8 cellular contexts compared by ENCODE assay signal in genomic region chr3:43161684-43162512, GRCh38. TPM values are rescaled to one million over a fixed set of nuclear protein-coding genes. Genes with fewer than 3 reads are reported as not detected.
DNase-seq lines count a peak whose midpoint lies in the region; ATAC-seq and TF ChIP-seq lines count a peak whose summit lies in the region.

No MANE protein-coding gene starts in this region.

- peaks cover 22% of the 10 kb centered on the region for H3K36me3 Mint-ChIP-seq in CD4-positive, alpha-beta T cell (ENCODE audit: low read depth)
- peaks cover 21% of the 10 kb centered on the region for H3K36me3 Mint-ChIP-seq in activated naive CD8-positive, alpha-beta T cell treated with anti-CD3 and anti-CD28 coated beads, Interleukin-2, amount 10 ng/mL, durations not matched to agents 7 days and 5 days

- peak; percentile 64 for ATAC-seq in CD4-positive, alpha-beta T cell (ENCODE audit: poor library complexity)
- peak; percentile 62 for ATAC-seq in activated naive CD8-positive, alpha-beta T cell treated with anti-CD3 and anti-CD28 coated beads, Interleukin-2, amount 10 ng/mL, durations not matched to agents 7 days and 5 days (ENCODE audit: low read depth)
- ATAC-seq in left ventricle myocardium superior (peak; percentile 71), HG02588 (IDR thresholded peaks at IDR 0.05; ENCODE audit: unreplicated experiment) (no peak), HG02870 (IDR thresholded peaks at IDR 0.05; ENCODE audit: unreplicated experiment) (no peak)

- H3K4me1 ChIP-seq in spleen = peaks cover 6 to 23% (median 16%) of the 10 kb centered on the region in 6 donors

- CTCF ChIA-PET in CD4-positive, alpha-beta T cell (lab: Charles Lee) = interaction anchor here (0.6 to 4.6 kb wide), 14 partner anchors 11 to 341 kb away, joined by 3 to 24 read pairs (median 4); no protein-coding TSS in a partner anchor

- TF ChIP-seq CTCF in CD4-positive, alpha-beta T cell (IDR thresholded peaks at IDR 0.05) = peak; percentile 73
- TF ChIP-seq CTCF in spleen (IDR thresholded peaks at IDR 0.05 in 8 of 11, conservative IDR thresholded peaks at IDR 0.05 in 3 of 11) = peak in 8 of 11 experiments; percentile 18 to 65 (median 50)

- H3K27me3 Mint-ChIP-seq in CD4-positive, alpha-beta T cell = no peaks in the 10 kb centered on the region
- H3K27me3 Mint-ChIP-seq in activated naive CD8-positive, alpha-beta T cell treated with anti-CD3 and anti-CD28 coated beads, Interleukin-2, amount 10 ng/mL, durations not matched to agents 7 days and 5 days = no peaks in the 10 kb centered on the region

- H3K27ac Mint-ChIP-seq in CD4-positive, alpha-beta T cell = peak overlapping the region; percentile 91
- H3K27ac Mint-ChIP-seq in activated naive CD8-positive, alpha-beta T cell treated with anti-CD3 and anti-CD28 coated beads, Interleukin-2, amount 10 ng/mL, durations not matched to agents 7 days and 5 days = peak overlapping the region; percentile 99

- H3K9me3 Mint-ChIP-seq in CD4-positive, alpha-beta T cell = peaks cover 4% of the 10 kb centered on the region
- H3K9me3 Mint-ChIP-seq in activated naive CD8-positive, alpha-beta T cell treated with anti-CD3 and anti-CD28 coated beads, Interleukin-2, amount 10 ng/mL, durations not matched to agents 7 days and 5 days = peaks cover 13% of the 10 kb centered on the region

- H3K27ac ChIP-seq in CD4-positive, alpha-beta T cell (ENCODE audit: low read depth, low read length) = peak overlapping the region; percentile 44
- peak overlapping the region; percentile 21 to 84 (median 68) for H3K27ac ChIP-seq in spleen

- 31 to 55% (median 44%) methylated on average over 7 to 9 of the region's 9 CpGs for WGBS in spleen, 5 donors

- peaks cover 29% of the 10 kb centered on the region for H3K4me1 Mint-ChIP-seq in CD4-positive, alpha-beta T cell (ENCODE audit: low read depth)
- peaks cover 26% of the 10 kb centered on the region for H3K4me1 Mint-ChIP-seq in activated naive CD8-positive, alpha-beta T cell treated with anti-CD3 and anti-CD28 coated beads, Interleukin-2, amount 10 ng/mL, durations not matched to agents 7 days and 5 days

- TF ChIP-seq POLR2A in spleen (IDR thresholded peaks at IDR 0.05) = no peak

- H3K27me3 ChIP-seq in CD4-positive, alpha-beta T cell (ENCODE audit: control insufficient read depth, insufficient read depth, low read length) = no peaks in the 10 kb centered on the region
- H3K27me3 ChIP-seq in spleen (replicated peaks in 1 of 7) = no peaks in the 10 kb centered on the region

- H3K36me3 ChIP-seq in spleen = no peaks in the 10 kb centered on the region

- H3K9me3 ChIP-seq in CD4-positive, alpha-beta T cell (ENCODE audit: control insufficient read depth, low read length) = peaks cover 14% of the 10 kb centered on the region
- peaks cover 0 to 18% (median 15%) of the 10 kb centered on the region in 8 donors for H3K9me3 ChIP-seq in spleen

- H3K4me3 Mint-ChIP-seq in CD4-positive, alpha-beta T cell = no peak overlapping the region
- peak overlapping the region; percentile 84 for H3K4me3 Mint-ChIP-seq in activated naive CD8-positive, alpha-beta T cell treated with anti-CD3 and anti-CD28 coated beads, Interleukin-2, amount 10 ng/mL, durations not matched to agents 7 days and 5 days

- DNase-seq in CD4-positive, alpha-beta T cell = no peak
- peak; percentile 65 to 74 for DNase-seq in Kasumi-1 (lab: John Stamatoyannopoulos, UW)
- no peak for DNase-seq in activated naive CD8-positive, alpha-beta T cell treated with anti-CD3 and anti-CD28 coated beads, Interleukin-2, amount 10 ng/mL, durations not matched to agents 7 days and 5 days
- DNase-seq in left ventricle myocardium superior = no peak
- no peak for DNase-seq in spleen
- no peak for DNase-seq in NCI-H1105 (lab: John Stamatoyannopoulos, UW)

- peak overlapping the region in 2 of 8 donors; percentile 4 to 49 for H3K4me3 ChIP-seq in spleen

- intact Hi-C loops in CD4-positive, alpha-beta T cell (cut with DNase I, micrococcal nuclease) = loop anchor here (1.0 to 5.0 kb wide), 11 partner anchors 18 to 342 kb away; partner anchors contain the start of gene SNRK (in 2 of the 2)
- intact Hi-C loops in left ventricle myocardium superior (cut with micrococcal nuclease) (loop anchor here (2.0 kb wide), 1 partner anchor 341 kb away; no protein-coding TSS in a partner anchor), spleen (cut with DNase I; ENCODE audit: low total_unique reads) (loop anchor here (5.0 kb wide), 1 partner anchor 340 kb away; no protein-coding TSS in a partner anchor)

- POLR2A ChIA-PET in CD4-positive, alpha-beta T cell (lab: Charles Lee) = interaction anchor here (0.6 to 3.4 kb wide), 26 partner anchors 13 to 593 kb away, joined by 3 to 53 read pairs (median 6); partner anchors contain the start of genes POMGNT2 and SNRK
- POLR2A ChIA-PET in activated naive CD8-positive, alpha-beta T cell treated with anti-CD3 and anti-CD28 coated beads, Interleukin-2, amount 10 ng/mL, durations not matched to agents 7 days and 5 days (lab: Charles Lee) = interaction anchor here (1.0 to 3.0 kb wide), 13 partner anchors 16 to 341 kb away, joined by 3 to 25 read pairs (median 6); partner anchors contain the start of gene SNRK

RNA-seq across cellular contexts. Expression of gene POMGNT2, which starts 56.0 kb away (rescaled TPM):
- 1 to 10 TPM; 6.8 to 8.4 TPM for total RNA-seq in CD4-positive, alpha-beta T cell
- total RNA-seq in activated naive CD8-positive, alpha-beta T cell treated with anti-CD3 and anti-CD28 coated beads, Interleukin-2, amount 10 ng/mL, durations not matched to agents 7 days and 5 days = 1 to 10 TPM; 7.6 to 8.8 TPM
- total RNA-seq in left ventricle myocardium superior (20.7 TPM), spleen (10 to 100 TPM in 3 of 7 donors, 1 to 10 TPM in 4; 4.5 to 13.6 (median 8.0) TPM)
- polyA plus RNA-seq in spleen = 1 to 10 TPM; 2.3 to 3.6 (median 2.9) TPM

Comparison
In these comparisons a context has a peak if more than half of its experiments do, and no peak if none do; other contexts are left out.
1. ATAC-seq: peak in CD4-positive, alpha-beta T cell (single experiment), activated naive CD8-positive, alpha-beta T cell treated with anti-CD3 and anti-CD28 coated beads, Interleukin-2, amount 10 ng/mL, durations not matched to agents 7 days and 5 days (single experiment) and left ventricle myocardium superior (single experiment); none in HG02588 (single experiment) and HG02870 (single experiment).
2. DNase-seq: peak in Kasumi-1 (2 of 2); none in CD4-positive, alpha-beta T cell (0 of 10), activated naive CD8-positive, alpha-beta T cell treated with anti-CD3 and anti-CD28 coated beads, Interleukin-2, amount 10 ng/mL, durations not matched to agents 7 days and 5 days (single experiment), left ventricle myocardium superior (single experiment), spleen (single experiment) and NCI-H1105 (single experiment).